Comparison of ENCODE assay signal across 22 cellular contexts in genomic region chr10:131829156-131829930, GRCh38.
"Had no signal": no experiment of that assay in that cellular context is flagged by ENCODE, and none has a peak within 500 bp of the region (broad histone marks: within the 10 kb centered on the region; RNA-seq: fewer than 3 reads in every experiment).

No MANE protein-coding gene starts in this region.

- H3K4me1 ChIP-seq: adrenal gland, foreskin keratinocyte had no signal

- DNase-seq: activated CD4-positive, alpha-beta T cell treated with anti-CD3 and anti-CD28 coated beads, Interleukin-2, amount 10 ng/mL, durations not matched to agents 7 days and 5 days; activated CD4-positive, CD25-positive, alpha-beta regulatory T cell treated with anti-CD3 and anti-CD28 coated beads, Interleukin-2, amount 50 U/mL, for 72 hours; activated CD8-positive, alpha-beta T cell treated with anti-CD3 and anti-CD28 coated beads, Interleukin-2, amount 10 ng/mL, durations not matched to agents 7 days and 5 days; activated gamma-delta T cell treated with Interleukin-2 at 50 U/mL for 16 hours; activated T-cell treated with anti-CD3 and anti-CD28 coated beads, Interleukin-2, amount 50 U/mL, for 1 hour; central memory CD4-positive, alpha-beta T cell; effector memory CD4-positive, alpha-beta T cell; foreskin keratinocyte; mesenchymal stem cell; nephron progenitor cell; occipital lobe; retina; stimulated activated CD4-positive, alpha-beta T cell treated with anti-CD3 and anti-CD28 coated beads, Interleukin-1b, Interleukin-23, amount 100 ng/mL, for 48 hours; stimulated activated naive CD8-positive, alpha-beta T cell treated with anti-CD3 and anti-CD28 coated beads, Interleukin-15, amount 100 ng/mL, for 72 hours had no signal

- H3K36me3 Mint-ChIP-seq: activated naive CD4-positive, alpha-beta T cell treated with anti-CD3 and anti-CD28 coated beads, Interleukin-2, amount 50 U/mL, for 24 hours had no signal

- H2AFZ ChIP-seq: hepatocyte had no signal

- H3K36me3 ChIP-seq: adrenal gland had no signal

- H3K9me3 ChIP-seq: adrenal gland had no signal

- H3K4me3 Mint-ChIP-seq: activated CD4-positive, alpha-beta T cell treated with anti-CD3 and anti-CD28 coated beads, Interleukin-2, amount 10 ng/mL, durations not matched to agents 7 days and 5 days; activated CD8-positive, alpha-beta T cell treated with anti-CD3 and anti-CD28 coated beads, Interleukin-2, amount 10 ng/mL, durations not matched to agents 7 days and 5 days; activated naive CD4-positive, alpha-beta T cell treated with anti-CD3 and anti-CD28 coated beads, Interleukin-2, amount 50 U/mL, for 24 hours; nephron progenitor cell; stimulated activated naive CD8-positive, alpha-beta T cell treated with anti-CD3 and anti-CD28 coated beads, Interleukin-15, amount 100 ng/mL, for 72 hours had no signal

- FAIRE-seq: astrocyte, colon had no signal

- H3K4me3 ChIP-seq: adrenal gland, hepatocyte had no signal

- ATAC-seq: activated CD8-positive, alpha-beta T cell treated with anti-CD3 and anti-CD28 coated beads, Interleukin-2, amount 10 ng/mL, durations not matched to agents 7 days and 5 days; foreskin keratinocyte; SK-N-SH treated with all-trans-retinoic acid at 6 μM for 48 hours; stimulated activated naive CD8-positive, alpha-beta T cell treated with anti-CD3 and anti-CD28 coated beads, Interleukin-15, amount 100 ng/mL, for 72 hours had no signal

- H3K79me2 ChIP-seq: hepatocyte had no signal

- H3K27ac ChIP-seq: adrenal gland, foreskin keratinocyte, hepatocyte, VCaP had no signal

- H3K4me2 ChIP-seq: hepatocyte had no signal

- H3K9me3 Mint-ChIP-seq: activated CD4-positive, alpha-beta T cell treated with anti-CD3 and anti-CD28 coated beads, Interleukin-2, amount 10 ng/mL, durations not matched to agents 7 days and 5 days; activated naive CD4-positive, alpha-beta T cell treated with anti-CD3 and anti-CD28 coated beads, Interleukin-2, amount 50 U/mL, for 24 hours; stimulated activated naive CD8-positive, alpha-beta T cell treated with anti-CD3 and anti-CD28 coated beads, Interleukin-15, amount 100 ng/mL, for 72 hours had no signal

- H3K4me1 Mint-ChIP-seq: activated CD4-positive, alpha-beta T cell treated with anti-CD3 and anti-CD28 coated beads, Interleukin-2, amount 10 ng/mL, durations not matched to agents 7 days and 5 days; activated naive CD4-positive, alpha-beta T cell treated with anti-CD3 and anti-CD28 coated beads, Interleukin-2, amount 50 U/mL, for 24 hours had no signal

- H3K27me3 ChIP-seq: foreskin keratinocyte had no signal

- H3K27ac Mint-ChIP-seq: activated CD4-positive, alpha-beta T cell treated with anti-CD3 and anti-CD28 coated beads, Interleukin-2, amount 10 ng/mL, durations not matched to agents 7 days and 5 days; activated CD8-positive, alpha-beta T cell treated with anti-CD3 and anti-CD28 coated beads, Interleukin-2, amount 10 ng/mL, durations not matched to agents 7 days and 5 days; activated naive CD4-positive, alpha-beta T cell treated with anti-CD3 and anti-CD28 coated beads, Interleukin-2, amount 50 U/mL, for 24 hours; nephron progenitor cell; progenitor cell of endocrine pancreas had no signal
